Comparison of ENCODE assay signal across 21 cellular contexts in the genomic region with DNA sequence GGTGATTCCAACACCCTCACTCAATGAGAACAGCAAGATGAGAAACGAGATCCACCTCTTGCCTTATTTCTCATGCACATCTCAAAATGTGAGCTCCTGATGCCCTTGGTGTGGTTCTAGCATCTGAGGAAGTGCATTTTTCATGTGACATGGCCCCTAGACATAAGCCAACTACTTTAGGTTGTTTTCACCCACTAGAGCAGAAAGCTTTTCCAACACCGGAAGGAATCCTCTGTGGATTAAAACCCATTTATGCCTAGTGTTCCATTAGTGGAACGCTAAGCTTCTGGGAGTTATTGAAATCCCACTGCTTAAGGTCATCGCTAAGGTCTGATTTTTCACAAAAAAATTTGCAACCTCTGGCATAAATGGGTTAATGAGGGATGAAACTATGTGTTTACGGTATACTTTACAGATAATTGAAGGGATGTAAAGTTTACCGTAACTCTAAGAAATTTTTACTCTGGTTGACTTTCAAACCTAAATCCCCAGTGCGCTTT. TPM values are rescaled to one million over a fixed set of nuclear protein-coding genes. Genes with fewer than 3 reads are reported as not detected.
A peak's percentile ranks its signal among the peaks of the same experiment; 100 is the strongest.
DNase-seq lines count a peak whose midpoint lies in the region; ATAC-seq, FAIRE-seq and TF ChIP-seq lines count a peak whose summit lies in the region.
"Had no signal": no experiment of that assay in that cellular context is flagged by ENCODE, and none has a peak within 500 bp of the region (broad histone marks: within the 10 kb centered on the region; RNA-seq: fewer than 3 reads in every experiment).

No MANE protein-coding gene starts in this region.

- intact Hi-C loops in PC-9 (cut with micrococcal nuclease; ENCODE audit: unreplicated experiment): loop anchor here (1.0 kb wide), 2 partner anchors 18 to 27 kb away; no protein-coding TSS in a partner anchor
- intact Hi-C loops in colonic mucosa (cut with DNase I): no loop called here
- intact Hi-C loops in transverse colon (cut with DNase I; ENCODE audit: low total_unique reads): no loop called here
- intact Hi-C loops in gastrocnemius medialis (cut with DNase I; ENCODE audit: low total_unique reads): no loop called here

- DNase-seq in A549 (ENCODE audit: low read depth in 1 of 2, low spot score in 1 of 2) (peak in 1 of 2 experiments; percentile 47), PC-9 (no peak), colonic mucosa (no peak), transverse colon (no peak), gastrocnemius medialis (no peak), tibial nerve (ENCODE audit: low spot score in 2 of 2) (no peak)
- no peak for DNase-seq in stimulated activated CD4-positive, alpha-beta T cell treated with anti-CD3 and anti-CD28 coated beads, Interleukin-15, amount 100 ng/mL, for 24 hours
- DNase-seq: C1 segment of cervical spinal cord; CD4-positive, alpha-beta memory T cell; DMS 273 treated with DMSO at 0.1 percent for 48 hours; DMS79; EL; GDM1; GOT3 had no signal

- POLR2A ChIA-PET in A549 (lab: Yijun Ruan, JAX) (interaction anchor here (0.5 to 5.0 kb wide), 14 partner anchors 8 to 53 kb away, joined by 3 to 65 read pairs (median 10); a partner anchor contains a TSS), PC-9 (lab: Charles Lee; ENCODE audit: unreplicated experiment) (no interaction called here)

- in situ Hi-C loops in transverse colon (cut with MboI; ENCODE audit: low pct_ligation_motif_present in 1 of 4, low pct_unique_long_range_greater_than_20kb in 1 of 4, low sequenced_read_pairs in 3 of 4) (no loop called here), gastrocnemius medialis (cut with MboI; ENCODE audit: low sequenced_read_pairs in 4 of 4) (no loop called here)

- peaks cover 88% of the 10 kb centered on the region for H3K4me1 ChIP-seq in A549
- H3K4me1 ChIP-seq in PC-9 (replicated peaks; ENCODE audit: insufficient read depth): peaks cover 72% of the 10 kb centered on the region
- H3K4me1 ChIP-seq in colonic mucosa: no peaks in the 10 kb centered on the region
- H3K4me1 ChIP-seq in transverse colon: peaks cover 0 to 5% (median 2%) of the 10 kb centered on the region in 4 donors
- no peaks in the 10 kb centered on the region for H3K4me1 ChIP-seq in gastrocnemius medialis
- H3K4me1 ChIP-seq in tibial nerve: no peaks in the 10 kb centered on the region
- H3K4me1 ChIP-seq: HAP-1 had no signal

- H3K4me3 ChIP-seq in A549 (no peak overlapping the region), PC-9 (no peak overlapping the region), colonic mucosa (no peak overlapping the region), transverse colon (no peak overlapping the region), gastrocnemius medialis (no peak overlapping the region), tibial nerve (no peak overlapping the region)
- H3K4me3 ChIP-seq: GM12878, HAP-1 had no signal

- H3K36me3 ChIP-seq in PC-9 (ENCODE audit: low read depth) (no peaks in the 10 kb centered on the region), colonic mucosa (no peaks in the 10 kb centered on the region), transverse colon (no peaks in the 10 kb centered on the region), gastrocnemius medialis (no peaks in the 10 kb centered on the region), tibial nerve (no peaks in the 10 kb centered on the region)
- H3K36me3 ChIP-seq: HAP-1 had no signal

- no peaks in the 10 kb centered on the region for H3K9me2 ChIP-seq in PC-9 (ENCODE audit: insufficient read depth)

- H3K9me3 ChIP-seq in A549 (no peaks in the 10 kb centered on the region), PC-9 (ENCODE audit: insufficient read depth, low read depth) (no peaks in the 10 kb centered on the region), colonic mucosa (no peaks in the 10 kb centered on the region), transverse colon (no peaks in the 10 kb centered on the region), gastrocnemius medialis (no peaks in the 10 kb centered on the region), tibial nerve (no peaks in the 10 kb centered on the region)
- H3K9me3 ChIP-seq: Caco-2, HAP-1 had no signal

- CTCF ChIA-PET in A549 (lab: Yijun Ruan, JAX) (interaction anchor here (0.7 to 4.8 kb wide), 14 partner anchors 9 to 225 kb away, joined by 3 to 24 read pairs (median 6); no protein-coding TSS in a partner anchor), PC-9 (lab: Charles Lee) (no interaction called here)

- TF ChIP-seq CTCF in A549 (IDR thresholded peaks at IDR 0.05) (no peak), PC-9 (conservative IDR thresholded peaks at IDR 0.05) (no peak), colonic mucosa (IDR thresholded peaks at IDR 0.05) (no peak), transverse colon (IDR thresholded peaks at IDR 0.05) (no peak), gastrocnemius medialis (IDR thresholded peaks at IDR 0.05 in 4 of 5, conservative IDR thresholded peaks at IDR 0.05 in 1 of 5) (no peak), tibial nerve (IDR thresholded peaks at IDR 0.05) (no peak)

- no TSS peak for BruUV-seq in PC-9 (replicated peaks; lab: Mats Ljungman, UMichigan)

- no peak overlapping the region for H3K9ac ChIP-seq in colonic mucosa (ENCODE audit: low read depth in 2 of 2, low read length in 2 of 2)

- H4K20me1 ChIP-seq in PC-9 (ENCODE audit: insufficient read depth): no peaks in the 10 kb centered on the region

- no peak overlapping the region for H2AFZ ChIP-seq in PC-9

- ATAC-seq in A549: no peak
- no peak for ATAC-seq in gastrocnemius medialis
- no peak for ATAC-seq in HG03025 (IDR thresholded peaks at IDR 0.05; ENCODE audit: low FRiP score, unreplicated experiment)
- ATAC-seq: GM12878 had no signal

- H3K79me2 ChIP-seq in PC-9 (ENCODE audit: low read depth): no peaks in the 10 kb centered on the region

- peaks cover 42% of the 10 kb centered on the region for H3F3A ChIP-seq in PC-9 (ENCODE audit: insufficient read depth, low read depth)

- no peak for TF ChIP-seq EP300 in A549 (IDR thresholded peaks at IDR 0.05)
- TF ChIP-seq EP300 in transverse colon (IDR thresholded peaks at IDR 0.05; ENCODE audit: low read depth): no peak
- no peak for TF ChIP-seq EP300 in tibial nerve (IDR thresholded peaks at IDR 0.05)

- H3K27ac ChIP-seq in A549 (peak overlapping the region; percentile 86 to 93), PC-9 (peak overlapping the region; percentile 85), colonic mucosa (peak overlapping the region; percentile 34), transverse colon (peak overlapping the region; percentile 24 to 45 (median 42)), gastrocnemius medialis (no peak overlapping the region), tibial nerve (no peak overlapping the region)

- FAIRE-seq in A549 (lab: Jason Lieb, UNC): no peak
- FAIRE-seq: D721Med, GM12878, GM18507, H54 had no signal

- TF ChIP-seq RAD21 in A549 (conservative IDR thresholded peaks at IDR 0.05 in 1 of 2, IDR thresholded peaks at IDR 0.05 in 1 of 2): peak in 1 of 2 experiments; percentile 0; a peak in 1 of 5 replicates

- TF ChIP-seq POLR2A in A549 (IDR thresholded peaks at IDR 0.05; ENCODE audit: low read length): no peak
- TF ChIP-seq POLR2A in transverse colon (IDR thresholded peaks at IDR 0.05): no peak
- no peak for TF ChIP-seq POLR2A in gastrocnemius medialis (IDR thresholded peaks at IDR 0.05)
- TF ChIP-seq POLR2A in tibial nerve (IDR thresholded peaks at IDR 0.05): no peak

- H3K27me3 ChIP-seq in PC-9 (ENCODE audit: insufficient read depth, low read depth) (no peaks in the 10 kb centered on the region), colonic mucosa (no peaks in the 10 kb centered on the region), transverse colon (no peaks in the 10 kb centered on the region), gastrocnemius medialis (no peaks in the 10 kb centered on the region), tibial nerve (peaks cover 0 to 6% of the 10 kb centered on the region in 2 donors)

- 58% methylated on average over 7 of the region's 7 CpGs for WGBS in A549 (ENCODE audit: missing lambda C conversion rate)
- 80 to 84% methylated on average over 6 to 7 of the region's 7 CpGs for WGBS in transverse colon (ENCODE audit: low coverage in 1 of 2), 2 donors
- 83 to 85% methylated on average over 7 of the region's 7 CpGs for WGBS in tibial nerve, 2 donors

- H3K4me2 ChIP-seq in A549: peak overlapping the region; percentile 44
- H3K4me2 ChIP-seq in PC-9: peak overlapping the region; percentile 55

TF ChIP-seq in A549, 52 proteins besides CTCF, POLR2A, EP300 and RAD21 (continues in another document):
- TF ChIP-seq MAFK (IDR thresholded peaks at IDR 0.05; ENCODE audit: partially characterized antibody) (peak; percentile 33), MAZ (IDR thresholded peaks at IDR 0.05; ENCODE audit: borderline replicate concordance, low read depth, low read length) (no peak)

RNA-seq across cellular contexts. Expression of a gene that starts 24.0 kb away (rescaled TPM):
- polyA plus RNA-seq in A549 (2011; rRNA removed) (1,617 and 1,630 TPM in 2 replicates), A549 (2017; fragmentation: RNase III; extraction: RNeasy Plus Mini Kit Qiagen cat#74134 plus additional on column Dnase treatment) (623 to 738 TPM (median 722 TPM) in 3 replicates)
- 456 and 584 TPM in 2 replicates for polyA plus RNA-seq in A549 (2012; cell fraction: cytosol; rRNA removed)
- 1,301 and 1,335 TPM in 2 replicates for polyA plus RNA-seq in A549 (2012; cell fraction: nucleus; rRNA removed)
- polyA minus RNA-seq in A549 (2011; rRNA and poly(A)+ RNA removed): 4,726 and 5,326 TPM in 2 replicates
- total RNA-seq in PC-9 (2021) (2.7 and 4.9 TPM in 2 replicates), colonic mucosa (under 1 TPM; 0.07 to 0.08 TPM), transverse colon (not detected), gastrocnemius medialis (under 1 TPM in 1 of 4 donors, not detected in 3; 0.20 TPM), tibial nerve (not detected)
- polyA plus RNA-seq: GM12878 had no signal

RNA-seq across cellular contexts. Expression of a gene that starts 58.1 kb away (rescaled TPM):
- 78.7 and 146 TPM in 2 replicates for polyA plus RNA-seq in A549 (2011; rRNA removed)
- polyA plus RNA-seq in A549 (2012; cell fraction: cytosol; rRNA removed): 41.3 and 60.1 TPM in 2 replicates
- polyA plus RNA-seq in A549 (2012; cell fraction: nucleus; rRNA removed): 6.3 and 11.7 TPM in 2 replicates
- polyA plus RNA-seq in A549 (2017; fragmentation: RNase III; extraction: RNeasy Plus Mini Kit Qiagen cat#74134 plus additional on column Dnase treatment): 140 to 155 TPM (median 149 TPM) in 3 replicates
- polyA minus RNA-seq in A549 (2011; rRNA and poly(A)+ RNA removed): 3.5 and 13.3 TPM in 2 replicates
- total RNA-seq in PC-9 (2021): 44.1 and 49.5 TPM in 2 replicates
- 10 to 100 TPM; 18.7 to 19.0 TPM for total RNA-seq in colonic mucosa
- 10 to 100 TPM in 3 of 4 donors, 1 to 10 TPM in 1; 4.6 to 73.5 (median 28.5) TPM for total RNA-seq in transverse colon
- total RNA-seq in gastrocnemius medialis: 10 to 100 TPM; 36.8 to 90.2 (median 64.8) TPM
- 100 to 1,000 TPM in 2 of 4 donors, 10 to 100 TPM in 2; 60.0 to 108 (median 85.1) TPM for total RNA-seq in tibial nerve

Comparison
In these comparisons a context has a peak if more than half of its experiments do, and no peak if none do; other contexts are left out.
1. H3K27ac ChIP-seq: peak in A549 (2 of 2), PC-9 (single experiment), colonic mucosa (single experiment) and transverse colon (4 of 4); none in gastrocnemius medialis (0 of 4) and tibial nerve (0 of 4).